In the genomic region with DNA sequence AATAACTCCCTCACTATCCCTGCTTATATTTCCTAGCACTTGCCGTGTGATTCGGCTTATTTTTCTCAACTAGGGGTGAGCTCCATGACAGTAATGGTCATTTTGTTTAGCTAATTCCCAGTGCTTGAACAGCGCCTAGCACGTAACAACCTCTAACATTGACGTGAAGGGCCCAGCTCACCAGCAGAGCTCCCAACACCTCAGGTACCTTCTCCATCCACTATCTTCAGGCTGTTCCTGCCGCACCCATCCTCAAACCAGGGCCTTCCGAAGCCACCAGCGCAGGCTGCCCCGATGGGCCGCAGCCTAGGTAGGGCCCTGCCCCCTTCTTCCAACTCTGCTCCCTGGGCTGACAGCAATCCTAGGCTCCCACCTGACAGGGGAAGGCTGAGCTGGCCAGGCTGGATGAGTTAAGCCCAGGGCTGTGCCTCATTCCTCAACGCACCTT, we compare ENCODE assay signal across 8 cellular contexts. TPM values are rescaled to one million over a fixed set of nuclear protein-coding genes. Genes with fewer than 3 reads are reported as not detected.
DNase-seq lines count a peak whose midpoint lies in the region; ATAC-seq and TF ChIP-seq lines count a peak whose summit lies in the region.

No MANE protein-coding gene starts in this region.

- peaks cover 37% of the 10 kb centered on the region for H3K4me1 ChIP-seq in GM23338 (ENCODE audit: insufficient read depth)

- no peaks in the 10 kb centered on the region for H3K27me3 ChIP-seq in GM23338 (ENCODE audit: insufficient read depth)
- H3K27me3 ChIP-seq in WERI-Rb-1 (ENCODE audit: insufficient read depth, low read depth, severe bottlenecking): no peaks in the 10 kb centered on the region

- H3K4me2 ChIP-seq in GM23338: peak overlapping the region; percentile 80

- peaks cover 35% of the 10 kb centered on the region for H3K4me1 Mint-ChIP-seq in GM23338

- H3K27ac ChIP-seq in GM23338 (ENCODE audit: low read depth): peak overlapping the region; percentile 79; the same call in 1 of the 2 replicates
- peak overlapping the region; percentile 82 for H3K27ac ChIP-seq in WERI-Rb-1

- TF ChIP-seq CTCF in GM23338 (conservative IDR thresholded peaks at IDR 0.05; ENCODE audit: low read depth in 2 of 2) (no peak), WERI-Rb-1 (IDR thresholded peaks at IDR 0.05; ENCODE audit: low read depth, low read length) (no peak), omental fat pad (IDR thresholded peaks at IDR 0.05) (no peak)

- peaks cover 37% of the 10 kb centered on the region for H3K79me2 ChIP-seq in GM23338 (replicated peaks; ENCODE audit: insufficient read depth)

- H3K27me3 Mint-ChIP-seq in GM23338 (ENCODE audit: insufficient read depth, low read depth, poor library complexity): peaks cover 32% of the 10 kb centered on the region

- ATAC-seq in GM23338 (peak; percentile 41), omental fat pad (ENCODE audit: low FRiP score) (peak; percentile 31), GM19328 (IDR thresholded peaks at IDR 0.05; ENCODE audit: unreplicated experiment) (no peak), HG02642 (IDR thresholded peaks at IDR 0.05; ENCODE audit: poor library complexity, unreplicated experiment) (no peak), GM19035 (IDR thresholded peaks at IDR 0.05; ENCODE audit: unreplicated experiment) (no peak), HG02981 (IDR thresholded peaks at IDR 0.05; ENCODE audit: unreplicated experiment) (no peak)

- peaks cover 36% of the 10 kb centered on the region for H4K20me1 ChIP-seq in GM23338 (replicated peaks; ENCODE audit: insufficient read depth)

- DNase-seq in GM23338 (ENCODE audit: low spot score) (peak; percentile 55), WERI-Rb-1 (peak; percentile 29), fibroblast of peridontal ligament (ENCODE audit: extremely low read depth) (peak; percentile 52), omental fat pad (ENCODE audit: low spot score) (no peak)

- H3K27ac Mint-ChIP-seq in GM23338: peak overlapping the region; percentile 93

- peak overlapping the region; percentile 94 for H2AFZ ChIP-seq in GM23338

- no peaks in the 10 kb centered on the region for H3K9me3 ChIP-seq in WERI-Rb-1 (ENCODE audit: severe bottlenecking)

- H3K36me3 Mint-ChIP-seq in GM23338 (ENCODE audit: low read depth): peaks cover 48% of the 10 kb centered on the region

- H3K9me3 Mint-ChIP-seq in GM23338: peaks cover 6% of the 10 kb centered on the region; the same call in 2 of the 3 replicates

- no peaks in the 10 kb centered on the region for H3K9me2 ChIP-seq in GM23338 (ENCODE audit: insufficient read depth)

- H3K4me3 ChIP-seq in GM23338 (peak overlapping the region; percentile 100), WERI-Rb-1 (ENCODE audit: low read depth, low read length) (peak overlapping the region; percentile 99)

- H3K36me3 ChIP-seq in GM23338 (ENCODE audit: insufficient read depth): peaks cover 35% of the 10 kb centered on the region
- H3K36me3 ChIP-seq in WERI-Rb-1: peaks cover 39% of the 10 kb centered on the region

- peaks cover 42% of the 10 kb centered on the region for H3F3A ChIP-seq in GM23338 (replicated peaks; ENCODE audit: low read depth)

- peak overlapping the region; percentile 87 for H3K4me3 Mint-ChIP-seq in GM23338

TF ChIP-seq in GM23338, 12 proteins besides CTCF, POLR2A, EP300 and RAD21 (continues in another document):
- TF ChIP-seq JUNB (IDR thresholded peaks at IDR 0.05; ENCODE audit: unreplicated experiment): no peak
- TF ChIP-seq CREB1 (CRISPR knock-in tag; IDR thresholded peaks at IDR 0.05; ENCODE audit: low read depth): no peak
- TF ChIP-seq, protein P1, sequence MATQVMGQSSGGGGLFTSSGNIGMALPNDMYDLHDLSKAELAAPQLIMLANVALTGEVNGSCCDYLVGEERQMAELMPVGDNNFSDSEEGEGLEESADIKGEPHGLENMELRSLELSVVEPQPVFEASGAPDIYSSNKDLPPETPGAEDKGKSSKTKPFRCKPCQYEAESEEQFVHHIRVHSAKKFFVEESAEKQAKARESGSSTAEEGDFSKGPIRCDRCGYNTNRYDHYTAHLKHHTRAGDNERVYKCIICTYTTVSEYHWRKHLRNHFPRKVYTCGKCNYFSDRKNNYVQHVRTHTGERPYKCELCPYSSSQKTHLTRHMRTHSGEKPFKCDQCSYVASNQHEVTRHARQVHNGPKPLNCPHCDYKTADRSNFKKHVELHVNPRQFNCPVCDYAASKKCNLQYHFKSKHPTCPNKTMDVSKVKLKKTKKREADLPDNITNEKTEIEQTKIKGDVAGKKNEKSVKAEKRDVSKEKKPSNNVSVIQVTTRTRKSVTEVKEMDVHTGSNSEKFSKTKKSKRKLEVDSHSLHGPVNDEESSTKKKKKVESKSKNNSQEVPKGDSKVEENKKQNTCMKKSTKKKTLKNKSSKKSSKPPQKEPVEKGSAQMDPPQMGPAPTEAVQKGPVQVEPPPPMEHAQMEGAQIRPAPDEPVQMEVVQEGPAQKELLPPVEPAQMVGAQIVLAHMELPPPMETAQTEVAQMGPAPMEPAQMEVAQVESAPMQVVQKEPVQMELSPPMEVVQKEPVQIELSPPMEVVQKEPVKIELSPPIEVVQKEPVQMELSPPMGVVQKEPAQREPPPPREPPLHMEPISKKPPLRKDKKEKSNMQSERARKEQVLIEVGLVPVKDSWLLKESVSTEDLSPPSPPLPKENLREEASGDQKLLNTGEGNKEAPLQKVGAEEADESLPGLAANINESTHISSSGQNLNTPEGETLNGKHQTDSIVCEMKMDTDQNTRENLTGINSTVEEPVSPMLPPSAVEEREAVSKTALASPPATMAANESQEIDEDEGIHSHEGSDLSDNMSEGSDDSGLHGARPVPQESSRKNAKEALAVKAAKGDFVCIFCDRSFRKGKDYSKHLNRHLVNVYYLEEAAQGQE (IDR thresholded peaks at IDR 0.05; ENCODE audit: unreplicated experiment): no peak
- no peak for TF ChIP-seq ZNF114 (CRISPR knock-in tag; IDR thresholded peaks at IDR 0.05)
- TF ChIP-seq POLR2AphosphoS5 (IDR thresholded peaks at IDR 0.05; ENCODE audit: low read depth): no peak
- no peak for TF ChIP-seq EZH2phosphoT487 (IDR thresholded peaks at IDR 0.05; ENCODE audit: unreplicated experiment)
- no peak for TF ChIP-seq ZNF331 (CRISPR knock-in tag; IDR thresholded peaks at IDR 0.05; ENCODE audit: low read depth)
- no peak for TF ChIP-seq EZH2 (IDR thresholded peaks at IDR 0.05; ENCODE audit: low read depth, unreplicated experiment)
- TF ChIP-seq, protein P2, sequence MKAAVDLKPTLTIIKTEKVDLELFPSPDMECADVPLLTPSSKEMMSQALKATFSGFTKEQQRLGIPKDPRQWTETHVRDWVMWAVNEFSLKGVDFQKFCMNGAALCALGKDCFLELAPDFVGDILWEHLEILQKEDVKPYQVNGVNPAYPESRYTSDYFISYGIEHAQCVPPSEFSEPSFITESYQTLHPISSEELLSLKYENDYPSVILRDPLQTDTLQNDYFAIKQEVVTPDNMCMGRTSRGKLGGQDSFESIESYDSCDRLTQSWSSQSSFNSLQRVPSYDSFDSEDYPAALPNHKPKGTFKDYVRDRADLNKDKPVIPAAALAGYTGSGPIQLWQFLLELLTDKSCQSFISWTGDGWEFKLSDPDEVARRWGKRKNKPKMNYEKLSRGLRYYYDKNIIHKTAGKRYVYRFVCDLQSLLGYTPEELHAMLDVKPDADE (IDR thresholded peaks at IDR 0.05): no peak

RNA-seq across cellular contexts. Expression of a gene that starts 0.8 kb away (rescaled TPM):
- 1,579 and 1,741 TPM in 2 replicates for total RNA-seq in GM23338 (2014; rRNA removed; shearing (Covaris generic))
- 1,928 and 2,137 TPM in 2 replicates for polyA plus RNA-seq in GM23338 (2016; fragmentation: Nextera tagmentation; extraction: Ambion mirVana)
- 1,000 to 10,000 TPM; 2,008 to 3,328 (median 2,462) TPM for total RNA-seq in omental fat pad

Comparison
In these comparisons a context has a peak if more than half of its experiments do, and no peak if none do; other contexts are left out.
1. ATAC-seq: peak in GM23338 (single experiment) and omental fat pad (single experiment); none in GM19328 (single experiment), HG02642 (single experiment), GM19035 (single experiment) and HG02981 (single experiment).